Comparison of ENCODE assay signal across 3 cellular contexts in the genomic region with DNA sequence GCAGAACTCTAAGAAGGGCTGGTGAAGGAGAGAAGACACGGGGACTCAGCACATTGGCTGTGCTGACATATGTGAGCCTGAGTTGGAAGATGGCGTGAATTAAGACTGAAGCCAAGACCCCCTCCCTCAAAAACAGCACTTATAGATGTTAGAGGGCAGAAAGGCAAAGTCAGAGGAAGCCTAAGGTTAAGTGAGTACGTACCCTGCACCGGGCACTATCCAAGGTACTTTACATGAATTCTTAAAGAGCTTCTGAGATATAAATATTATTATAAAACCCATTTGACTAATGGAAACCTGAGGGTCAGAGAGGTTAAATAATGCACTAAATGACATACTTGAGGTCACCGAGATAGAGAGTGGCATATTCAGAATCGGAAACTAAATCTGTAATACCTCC.
TF ChIP-seq lines count a peak whose summit lies in the region.

No MANE protein-coding gene starts in this region.

TF ChIP-seq in A549, 52 proteins besides CTCF, POLR2A, EP300 and RAD21 (continued from another document):
- TF ChIP-seq, protein P1, sequence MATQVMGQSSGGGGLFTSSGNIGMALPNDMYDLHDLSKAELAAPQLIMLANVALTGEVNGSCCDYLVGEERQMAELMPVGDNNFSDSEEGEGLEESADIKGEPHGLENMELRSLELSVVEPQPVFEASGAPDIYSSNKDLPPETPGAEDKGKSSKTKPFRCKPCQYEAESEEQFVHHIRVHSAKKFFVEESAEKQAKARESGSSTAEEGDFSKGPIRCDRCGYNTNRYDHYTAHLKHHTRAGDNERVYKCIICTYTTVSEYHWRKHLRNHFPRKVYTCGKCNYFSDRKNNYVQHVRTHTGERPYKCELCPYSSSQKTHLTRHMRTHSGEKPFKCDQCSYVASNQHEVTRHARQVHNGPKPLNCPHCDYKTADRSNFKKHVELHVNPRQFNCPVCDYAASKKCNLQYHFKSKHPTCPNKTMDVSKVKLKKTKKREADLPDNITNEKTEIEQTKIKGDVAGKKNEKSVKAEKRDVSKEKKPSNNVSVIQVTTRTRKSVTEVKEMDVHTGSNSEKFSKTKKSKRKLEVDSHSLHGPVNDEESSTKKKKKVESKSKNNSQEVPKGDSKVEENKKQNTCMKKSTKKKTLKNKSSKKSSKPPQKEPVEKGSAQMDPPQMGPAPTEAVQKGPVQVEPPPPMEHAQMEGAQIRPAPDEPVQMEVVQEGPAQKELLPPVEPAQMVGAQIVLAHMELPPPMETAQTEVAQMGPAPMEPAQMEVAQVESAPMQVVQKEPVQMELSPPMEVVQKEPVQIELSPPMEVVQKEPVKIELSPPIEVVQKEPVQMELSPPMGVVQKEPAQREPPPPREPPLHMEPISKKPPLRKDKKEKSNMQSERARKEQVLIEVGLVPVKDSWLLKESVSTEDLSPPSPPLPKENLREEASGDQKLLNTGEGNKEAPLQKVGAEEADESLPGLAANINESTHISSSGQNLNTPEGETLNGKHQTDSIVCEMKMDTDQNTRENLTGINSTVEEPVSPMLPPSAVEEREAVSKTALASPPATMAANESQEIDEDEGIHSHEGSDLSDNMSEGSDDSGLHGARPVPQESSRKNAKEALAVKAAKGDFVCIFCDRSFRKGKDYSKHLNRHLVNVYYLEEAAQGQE (IDR thresholded peaks at IDR 0.05), result no peak
- TF ChIP-seq BHLHE40 (IDR thresholded peaks at IDR 0.05; ENCODE audit: low read depth, low read length) (no peak), SMC3 (IDR thresholded peaks at IDR 0.05) (no peak), FOSL2 (IDR thresholded peaks at IDR 0.05) (no peak), FOSL2 (CRISPR knock-in tag; IDR thresholded peaks at IDR 0.05) (no peak), CBX2 (IDR thresholded peaks at IDR 0.05; ENCODE audit: borderline replicate concordance, low read depth) (no peak), ZFP36 (IDR thresholded peaks at IDR 0.05; ENCODE audit: borderline replicate concordance, partially characterized antibody) (no peak), HOXB5 (CRISPR knock-in tag; IDR thresholded peaks at IDR 0.05) (no peak), FOSB (CRISPR knock-in tag; IDR thresholded peaks at IDR 0.05) (no peak), RARB (CRISPR knock-in tag; IDR thresholded peaks at IDR 0.05) (no peak), NFE2L2 (conservative IDR thresholded peaks at IDR 0.05; ENCODE audit: low read length) (no peak)
- TF ChIP-seq, protein P2, sequence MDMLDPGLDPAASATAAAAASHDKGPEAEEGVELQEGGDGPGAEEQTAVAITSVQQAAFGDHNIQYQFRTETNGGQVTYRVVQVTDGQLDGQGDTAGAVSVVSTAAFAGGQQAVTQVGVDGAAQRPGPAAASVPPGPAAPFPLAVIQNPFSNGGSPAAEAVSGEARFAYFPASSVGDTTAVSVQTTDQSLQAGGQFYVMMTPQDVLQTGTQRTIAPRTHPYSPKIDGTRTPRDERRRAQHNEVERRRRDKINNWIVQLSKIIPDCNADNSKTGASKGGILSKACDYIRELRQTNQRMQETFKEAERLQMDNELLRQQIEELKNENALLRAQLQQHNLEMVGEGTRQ (IDR thresholded peaks at IDR 0.05), result no peak
- TF ChIP-seq, protein P3, sequence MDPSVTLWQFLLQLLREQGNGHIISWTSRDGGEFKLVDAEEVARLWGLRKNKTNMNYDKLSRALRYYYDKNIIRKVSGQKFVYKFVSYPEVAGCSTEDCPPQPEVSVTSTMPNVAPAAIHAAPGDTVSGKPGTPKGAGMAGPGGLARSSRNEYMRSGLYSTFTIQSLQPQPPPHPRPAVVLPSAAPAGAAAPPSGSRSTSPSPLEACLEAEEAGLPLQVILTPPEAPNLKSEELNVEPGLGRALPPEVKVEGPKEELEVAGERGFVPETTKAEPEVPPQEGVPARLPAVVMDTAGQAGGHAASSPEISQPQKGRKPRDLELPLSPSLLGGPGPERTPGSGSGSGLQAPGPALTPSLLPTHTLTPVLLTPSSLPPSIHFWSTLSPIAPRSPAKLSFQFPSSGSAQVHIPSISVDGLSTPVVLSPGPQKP (IDR thresholded peaks at IDR 0.05; ENCODE audit: low read depth, low read length), result no peak
TF ChIP-seq in A549: peak in this region for 0.

TF ChIP-seq in GM23338, 12 proteins besides CTCF, POLR2A, EP300 and RAD21:
- TF ChIP-seq, protein P1 (IDR thresholded peaks at IDR 0.05; ENCODE audit: unreplicated experiment), result peak; percentile 24
- TF ChIP-seq STAT1 (IDR thresholded peaks at IDR 0.05; ENCODE audit: unreplicated experiment), result no peak

TF ChIP-seq in Ishikawa, 13 proteins besides CTCF, POLR2A, EP300 and RAD21 (continued from another document):
- TF ChIP-seq, protein P1 (IDR thresholded peaks at IDR 0.05; ENCODE audit: low read depth), result peak; percentile 61; the same call in 1 of the 2 replicates
TF ChIP-seq in Ishikawa: peak in this region for 1.
